Comparison of ENCODE assay signal across 1 cellular context in the genomic region with DNA sequence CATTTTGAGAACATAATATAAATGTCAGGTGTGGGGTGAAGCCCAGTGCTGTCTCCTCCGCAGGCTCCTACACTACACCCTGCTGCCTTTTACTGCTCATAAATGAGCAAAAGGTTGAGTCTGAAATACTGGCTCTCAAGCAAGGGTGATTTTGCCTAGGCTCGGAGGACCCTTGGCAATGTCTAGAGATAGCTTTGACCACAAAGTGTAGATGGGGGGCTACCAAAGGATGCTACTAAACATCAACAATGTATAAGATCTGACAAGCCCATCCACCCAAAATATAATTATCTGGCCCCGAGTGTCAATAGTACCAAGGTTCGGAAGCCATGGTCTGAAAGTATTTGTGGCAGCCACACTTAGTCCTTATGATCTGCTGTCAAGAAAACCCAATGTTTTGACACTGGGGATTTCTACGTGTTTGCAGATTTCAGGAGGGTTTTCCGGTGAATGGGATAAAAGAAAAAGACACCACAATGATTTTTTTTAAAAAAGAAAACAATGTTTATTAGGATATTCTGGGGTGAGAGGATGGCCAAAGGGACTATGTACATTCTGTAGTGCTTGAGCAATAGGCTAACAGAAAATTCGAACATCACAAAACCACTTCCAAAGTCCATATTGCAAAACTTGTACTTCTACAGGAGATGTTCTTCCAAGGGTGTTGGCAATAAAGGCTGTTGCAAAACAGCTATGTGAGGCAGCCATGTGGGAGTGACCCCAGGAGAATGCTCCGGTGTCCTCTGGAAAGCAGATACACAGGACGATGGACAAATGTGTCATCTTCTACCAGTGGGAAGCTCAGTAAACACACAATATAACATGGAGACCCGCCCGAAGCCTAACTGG.
TF ChIP-seq lines count a peak whose summit lies in the region.

No MANE protein-coding gene starts in this region.

TF ChIP-seq in HepG2, 621 proteins besides CTCF, POLR2A, EP300 and RAD21 (continued from another document and continues in another):
- TF ChIP-seq, protein P1, sequence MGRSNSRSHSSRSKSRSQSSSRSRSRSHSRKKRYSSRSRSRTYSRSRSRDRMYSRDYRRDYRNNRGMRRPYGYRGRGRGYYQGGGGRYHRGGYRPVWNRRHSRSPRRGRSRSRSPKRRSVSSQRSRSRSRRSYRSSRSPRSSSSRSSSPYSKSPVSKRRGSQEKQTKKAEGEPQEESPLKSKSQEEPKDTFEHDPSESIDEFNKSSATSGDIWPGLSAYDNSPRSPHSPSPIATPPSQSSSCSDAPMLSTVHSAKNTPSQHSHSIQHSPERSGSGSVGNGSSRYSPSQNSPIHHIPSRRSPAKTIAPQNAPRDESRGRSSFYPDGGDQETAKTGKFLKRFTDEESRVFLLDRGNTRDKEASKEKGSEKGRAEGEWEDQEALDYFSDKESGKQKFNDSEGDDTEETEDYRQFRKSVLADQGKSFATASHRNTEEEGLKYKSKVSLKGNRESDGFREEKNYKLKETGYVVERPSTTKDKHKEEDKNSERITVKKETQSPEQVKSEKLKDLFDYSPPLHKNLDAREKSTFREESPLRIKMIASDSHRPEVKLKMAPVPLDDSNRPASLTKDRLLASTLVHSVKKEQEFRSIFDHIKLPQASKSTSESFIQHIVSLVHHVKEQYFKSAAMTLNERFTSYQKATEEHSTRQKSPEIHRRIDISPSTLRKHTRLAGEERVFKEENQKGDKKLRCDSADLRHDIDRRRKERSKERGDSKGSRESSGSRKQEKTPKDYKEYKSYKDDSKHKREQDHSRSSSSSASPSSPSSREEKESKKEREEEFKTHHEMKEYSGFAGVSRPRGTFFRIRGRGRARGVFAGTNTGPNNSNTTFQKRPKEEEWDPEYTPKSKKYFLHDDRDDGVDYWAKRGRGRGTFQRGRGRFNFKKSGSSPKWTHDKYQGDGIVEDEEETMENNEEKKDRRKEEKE (IDR thresholded peaks at IDR 0.05) = no peak
- no peak for TF ChIP-seq ZBTB3 (CRISPR knock-in tag; IDR thresholded peaks at IDR 0.05; ENCODE audit: borderline replicate concordance, low read depth)
- TF ChIP-seq ZNF615 (CRISPR knock-in tag; IDR thresholded peaks at IDR 0.05; ENCODE audit: borderline replicate concordance) = no peak
- TF ChIP-seq, protein P2, sequence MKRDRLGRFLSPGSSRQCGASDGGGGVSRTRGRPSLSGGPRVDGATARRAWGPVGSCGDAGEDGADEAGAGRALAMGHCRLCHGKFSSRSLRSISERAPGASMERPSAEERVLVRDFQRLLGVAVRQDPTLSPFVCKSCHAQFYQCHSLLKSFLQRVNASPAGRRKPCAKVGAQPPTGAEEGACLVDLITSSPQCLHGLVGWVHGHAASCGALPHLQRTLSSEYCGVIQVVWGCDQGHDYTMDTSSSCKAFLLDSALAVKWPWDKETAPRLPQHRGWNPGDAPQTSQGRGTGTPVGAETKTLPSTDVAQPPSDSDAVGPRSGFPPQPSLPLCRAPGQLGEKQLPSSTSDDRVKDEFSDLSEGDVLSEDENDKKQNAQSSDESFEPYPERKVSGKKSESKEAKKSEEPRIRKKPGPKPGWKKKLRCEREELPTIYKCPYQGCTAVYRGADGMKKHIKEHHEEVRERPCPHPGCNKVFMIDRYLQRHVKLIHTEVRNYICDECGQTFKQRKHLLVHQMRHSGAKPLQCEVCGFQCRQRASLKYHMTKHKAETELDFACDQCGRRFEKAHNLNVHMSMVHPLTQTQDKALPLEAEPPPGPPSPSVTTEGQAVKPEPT (CRISPR knock-in tag; IDR thresholded peaks at IDR 0.05; ENCODE audit: low read depth) = no peak
- peak; percentile 33; the same call in 1 of the 2 replicates for TF ChIP-seq SPEN (CRISPR knock-in tag; IDR thresholded peaks at IDR 0.05; ENCODE audit: low read depth)
- TF ChIP-seq ZFP1 (CRISPR knock-in tag; IDR thresholded peaks at IDR 0.05) = peak; percentile 96
- no peak for TF ChIP-seq ZBTB21 (CRISPR knock-in tag; IDR thresholded peaks at IDR 0.05)
- TF ChIP-seq ARNT2 (CRISPR knock-in tag; IDR thresholded peaks at IDR 0.05; ENCODE audit: low read depth) = no peak
- no peak for TF ChIP-seq RBM22 (optimal IDR thresholded peaks at IDR 0.05; ENCODE audit: low read length)
- no peak for TF ChIP-seq NPAS2 (CRISPR knock-in tag; IDR thresholded peaks at IDR 0.05; ENCODE audit: borderline replicate concordance)
- TF ChIP-seq, protein P3, sequence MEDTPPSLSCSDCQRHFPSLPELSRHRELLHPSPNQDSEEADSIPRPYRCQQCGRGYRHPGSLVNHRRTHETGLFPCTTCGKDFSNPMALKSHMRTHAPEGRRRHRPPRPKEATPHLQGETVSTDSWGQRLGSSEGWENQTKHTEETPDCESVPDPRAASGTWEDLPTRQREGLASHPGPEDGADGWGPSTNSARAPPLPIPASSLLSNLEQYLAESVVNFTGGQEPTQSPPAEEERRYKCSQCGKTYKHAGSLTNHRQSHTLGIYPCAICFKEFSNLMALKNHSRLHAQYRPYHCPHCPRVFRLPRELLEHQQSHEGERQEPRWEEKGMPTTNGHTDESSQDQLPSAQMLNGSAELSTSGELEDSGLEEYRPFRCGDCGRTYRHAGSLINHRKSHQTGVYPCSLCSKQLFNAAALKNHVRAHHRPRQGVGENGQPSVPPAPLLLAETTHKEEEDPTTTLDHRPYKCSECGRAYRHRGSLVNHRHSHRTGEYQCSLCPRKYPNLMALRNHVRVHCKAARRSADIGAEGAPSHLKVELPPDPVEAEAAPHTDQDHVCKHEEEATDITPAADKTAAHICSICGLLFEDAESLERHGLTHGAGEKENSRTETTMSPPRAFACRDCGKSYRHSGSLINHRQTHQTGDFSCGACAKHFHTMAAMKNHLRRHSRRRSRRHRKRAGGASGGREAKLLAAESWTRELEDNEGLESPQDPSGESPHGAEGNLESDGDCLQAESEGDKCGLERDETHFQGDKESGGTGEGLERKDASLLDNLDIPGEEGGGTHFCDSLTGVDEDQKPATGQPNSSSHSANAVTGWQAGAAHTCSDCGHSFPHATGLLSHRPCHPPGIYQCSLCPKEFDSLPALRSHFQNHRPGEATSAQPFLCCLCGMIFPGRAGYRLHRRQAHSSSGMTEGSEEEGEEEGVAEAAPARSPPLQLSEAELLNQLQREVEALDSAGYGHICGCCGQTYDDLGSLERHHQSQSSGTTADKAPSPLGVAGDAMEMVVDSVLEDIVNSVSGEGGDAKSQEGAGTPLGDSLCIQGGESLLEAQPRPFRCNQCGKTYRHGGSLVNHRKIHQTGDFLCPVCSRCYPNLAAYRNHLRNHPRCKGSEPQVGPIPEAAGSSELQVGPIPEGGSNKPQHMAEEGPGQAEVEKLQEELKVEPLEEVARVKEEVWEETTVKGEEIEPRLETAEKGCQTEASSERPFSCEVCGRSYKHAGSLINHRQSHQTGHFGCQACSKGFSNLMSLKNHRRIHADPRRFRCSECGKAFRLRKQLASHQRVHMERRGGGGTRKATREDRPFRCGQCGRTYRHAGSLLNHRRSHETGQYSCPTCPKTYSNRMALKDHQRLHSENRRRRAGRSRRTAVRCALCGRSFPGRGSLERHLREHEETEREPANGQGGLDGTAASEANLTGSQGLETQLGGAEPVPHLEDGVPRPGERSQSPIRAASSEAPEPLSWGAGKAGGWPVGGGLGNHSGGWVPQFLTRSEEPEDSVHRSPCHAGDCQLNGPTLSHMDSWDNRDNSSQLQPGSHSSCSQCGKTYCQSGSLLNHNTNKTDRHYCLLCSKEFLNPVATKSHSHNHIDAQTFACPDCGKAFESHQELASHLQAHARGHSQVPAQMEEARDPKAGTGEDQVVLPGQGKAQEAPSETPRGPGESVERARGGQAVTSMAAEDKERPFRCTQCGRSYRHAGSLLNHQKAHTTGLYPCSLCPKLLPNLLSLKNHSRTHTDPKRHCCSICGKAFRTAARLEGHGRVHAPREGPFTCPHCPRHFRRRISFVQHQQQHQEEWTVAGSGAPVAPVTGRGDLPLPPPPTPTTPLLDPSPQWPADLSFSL (CRISPR knock-in tag; IDR thresholded peaks at IDR 0.05) = peak; percentile 56; the same call in 1 of the 2 replicates
- TF ChIP-seq, protein P4, sequence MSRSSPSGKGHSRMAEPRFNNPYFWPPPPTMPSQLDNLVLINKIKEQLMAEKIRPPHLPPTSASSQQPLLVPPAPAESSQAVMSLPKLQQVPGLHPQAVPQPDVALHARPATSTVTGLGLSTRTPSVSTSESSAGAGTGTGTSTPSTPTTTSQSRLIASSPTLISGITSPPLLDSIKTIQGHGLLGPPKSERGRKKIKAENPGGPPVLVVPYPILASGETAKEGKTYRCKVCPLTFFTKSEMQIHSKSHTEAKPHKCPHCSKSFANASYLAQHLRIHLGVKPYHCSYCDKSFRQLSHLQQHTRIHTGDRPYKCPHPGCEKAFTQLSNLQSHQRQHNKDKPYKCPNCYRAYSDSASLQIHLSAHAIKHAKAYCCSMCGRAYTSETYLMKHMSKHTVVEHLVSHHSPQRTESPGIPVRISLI (CRISPR knock-in tag; IDR thresholded peaks at IDR 0.05; ENCODE audit: borderline replicate concordance) = peak; percentile 84
- TF ChIP-seq, protein P5, sequence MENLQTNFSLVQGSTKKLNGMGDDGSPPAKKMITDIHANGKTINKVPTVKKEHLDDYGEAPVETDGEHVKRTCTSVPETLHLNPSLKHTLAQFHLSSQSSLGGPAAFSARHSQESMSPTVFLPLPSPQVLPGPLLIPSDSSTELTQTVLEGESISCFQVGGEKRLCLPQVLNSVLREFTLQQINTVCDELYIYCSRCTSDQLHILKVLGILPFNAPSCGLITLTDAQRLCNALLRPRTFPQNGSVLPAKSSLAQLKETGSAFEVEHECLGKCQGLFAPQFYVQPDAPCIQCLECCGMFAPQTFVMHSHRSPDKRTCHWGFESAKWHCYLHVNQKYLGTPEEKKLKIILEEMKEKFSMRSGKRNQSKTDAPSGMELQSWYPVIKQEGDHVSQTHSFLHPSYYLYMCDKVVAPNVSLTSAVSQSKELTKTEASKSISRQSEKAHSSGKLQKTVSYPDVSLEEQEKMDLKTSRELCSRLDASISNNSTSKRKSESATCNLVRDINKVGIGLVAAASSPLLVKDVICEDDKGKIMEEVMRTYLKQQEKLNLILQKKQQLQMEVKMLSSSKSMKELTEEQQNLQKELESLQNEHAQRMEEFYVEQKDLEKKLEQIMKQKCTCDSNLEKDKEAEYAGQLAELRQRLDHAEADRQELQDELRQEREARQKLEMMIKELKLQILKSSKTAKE (CRISPR knock-in tag; IDR thresholded peaks at IDR 0.05; ENCODE audit: borderline replicate concordance) = peak; percentile 68
- 0 out of 2 replicates have a peak, but pooled peaks have one; percentile 42 for TF ChIP-seq ZNF589 (CRISPR knock-in tag; conservative IDR thresholded peaks at IDR 0.05)
- no peak for TF ChIP-seq ZNF672 (CRISPR knock-in tag; IDR thresholded peaks at IDR 0.05)
- TF ChIP-seq, protein P6, sequence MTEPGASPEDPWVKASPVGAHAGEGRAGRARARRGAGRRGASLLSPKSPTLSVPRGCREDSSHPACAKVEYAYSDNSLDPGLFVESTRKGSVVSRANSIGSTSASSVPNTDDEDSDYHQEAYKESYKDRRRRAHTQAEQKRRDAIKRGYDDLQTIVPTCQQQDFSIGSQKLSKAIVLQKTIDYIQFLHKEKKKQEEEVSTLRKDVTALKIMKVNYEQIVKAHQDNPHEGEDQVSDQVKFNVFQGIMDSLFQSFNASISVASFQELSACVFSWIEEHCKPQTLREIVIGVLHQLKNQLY (CRISPR knock-in tag; IDR thresholded peaks at IDR 0.05) = peak; percentile 72; the same call in 1 of the 2 replicates
- no peak for TF ChIP-seq NFATC3 (CRISPR knock-in tag; IDR thresholded peaks at IDR 0.05)
- TF ChIP-seq ZNF12 (CRISPR knock-in tag; IDR thresholded peaks at IDR 0.05) = peak; percentile 76
- TF ChIP-seq MED1 (CRISPR knock-in tag; IDR thresholded peaks at IDR 0.05) = peak; percentile 89
- no peak for TF ChIP-seq MTA1 (CRISPR knock-in tag; IDR thresholded peaks at IDR 0.05; ENCODE audit: borderline replicate concordance)
- peak; percentile 91; the same call in 1 of the 2 replicates for TF ChIP-seq KDM3A (CRISPR knock-in tag; IDR thresholded peaks at IDR 0.05; ENCODE audit: low read depth)
- TF ChIP-seq, protein P7, sequence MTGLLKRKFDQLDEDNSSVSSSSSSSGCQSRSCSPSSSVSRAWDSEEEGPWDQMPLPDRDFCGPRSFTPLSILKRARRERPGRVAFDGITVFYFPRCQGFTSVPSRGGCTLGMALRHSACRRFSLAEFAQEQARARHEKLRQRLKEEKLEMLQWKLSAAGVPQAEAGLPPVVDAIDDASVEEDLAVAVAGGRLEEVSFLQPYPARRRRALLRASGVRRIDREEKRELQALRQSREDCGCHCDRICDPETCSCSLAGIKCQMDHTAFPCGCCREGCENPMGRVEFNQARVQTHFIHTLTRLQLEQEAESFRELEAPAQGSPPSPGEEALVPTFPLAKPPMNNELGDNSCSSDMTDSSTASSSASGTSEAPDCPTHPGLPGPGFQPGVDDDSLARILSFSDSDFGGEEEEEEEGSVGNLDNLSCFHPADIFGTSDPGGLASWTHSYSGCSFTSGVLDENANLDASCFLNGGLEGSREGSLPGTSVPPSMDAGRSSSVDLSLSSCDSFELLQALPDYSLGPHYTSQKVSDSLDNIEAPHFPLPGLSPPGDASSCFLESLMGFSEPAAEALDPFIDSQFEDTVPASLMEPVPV (CRISPR knock-in tag; IDR thresholded peaks at IDR 0.05) = no peak
- TF ChIP-seq, protein P8, sequence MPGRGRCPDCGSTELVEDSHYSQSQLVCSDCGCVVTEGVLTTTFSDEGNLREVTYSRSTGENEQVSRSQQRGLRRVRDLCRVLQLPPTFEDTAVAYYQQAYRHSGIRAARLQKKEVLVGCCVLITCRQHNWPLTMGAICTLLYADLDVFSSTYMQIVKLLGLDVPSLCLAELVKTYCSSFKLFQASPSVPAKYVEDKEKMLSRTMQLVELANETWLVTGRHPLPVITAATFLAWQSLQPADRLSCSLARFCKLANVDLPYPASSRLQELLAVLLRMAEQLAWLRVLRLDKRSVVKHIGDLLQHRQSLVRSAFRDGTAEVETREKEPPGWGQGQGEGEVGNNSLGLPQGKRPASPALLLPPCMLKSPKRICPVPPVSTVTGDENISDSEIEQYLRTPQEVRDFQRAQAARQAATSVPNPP (CRISPR knock-in tag; IDR thresholded peaks at IDR 0.05) = 0 out of 2 replicates have a peak, but pooled peaks have one; percentile 46
- no peak for TF ChIP-seq HES4 (CRISPR knock-in tag; IDR thresholded peaks at IDR 0.05; ENCODE audit: borderline replicate concordance)
- no peak for TF ChIP-seq ZNF253 (CRISPR knock-in tag; IDR thresholded peaks at IDR 0.05; ENCODE audit: borderline replicate concordance)
- TF ChIP-seq MTF2 (CRISPR knock-in tag; IDR thresholded peaks at IDR 0.05; ENCODE audit: borderline replicate concordance) = no peak
- TF ChIP-seq, protein P9, sequence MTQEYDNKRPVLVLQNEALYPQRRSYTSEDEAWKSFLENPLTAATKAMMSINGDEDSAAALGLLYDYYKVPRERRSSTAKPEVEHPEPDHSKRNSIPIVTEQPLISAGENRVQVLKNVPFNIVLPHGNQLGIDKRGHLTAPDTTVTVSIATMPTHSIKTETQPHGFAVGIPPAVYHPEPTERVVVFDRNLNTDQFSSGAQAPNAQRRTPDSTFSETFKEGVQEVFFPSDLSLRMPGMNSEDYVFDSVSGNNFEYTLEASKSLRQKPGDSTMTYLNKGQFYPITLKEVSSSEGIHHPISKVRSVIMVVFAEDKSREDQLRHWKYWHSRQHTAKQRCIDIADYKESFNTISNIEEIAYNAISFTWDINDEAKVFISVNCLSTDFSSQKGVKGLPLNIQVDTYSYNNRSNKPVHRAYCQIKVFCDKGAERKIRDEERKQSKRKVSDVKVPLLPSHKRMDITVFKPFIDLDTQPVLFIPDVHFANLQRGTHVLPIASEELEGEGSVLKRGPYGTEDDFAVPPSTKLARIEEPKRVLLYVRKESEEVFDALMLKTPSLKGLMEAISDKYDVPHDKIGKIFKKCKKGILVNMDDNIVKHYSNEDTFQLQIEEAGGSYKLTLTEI (CRISPR knock-in tag; conservative IDR thresholded peaks at IDR 0.05) = no peak
- TF ChIP-seq EHMT2 (IDR thresholded peaks at IDR 0.05; ENCODE audit: borderline replicate concordance, low read depth, low read length) = peak; percentile 63; the same call in 1 of the 2 replicates
- TF ChIP-seq SRSF4 (IDR thresholded peaks at IDR 0.05; ENCODE audit: low read depth, low read length, poor library complexity, severe bottlenecking) = no peak
- TF ChIP-seq NR1H2 (CRISPR knock-in tag; IDR thresholded peaks at IDR 0.05; ENCODE audit: borderline replicate concordance, low read depth) = no peak
- no peak for TF ChIP-seq SNAI1 (CRISPR knock-in tag; IDR thresholded peaks at IDR 0.05; ENCODE audit: borderline replicate concordance)
- TF ChIP-seq MEIS1 (CRISPR knock-in tag; IDR thresholded peaks at IDR 0.05; ENCODE audit: borderline replicate concordance) = peak; percentile 34; the same call in 1 of the 2 replicates
- no peak for TF ChIP-seq HNRNPH1 (optimal IDR thresholded peaks at IDR 0.05; ENCODE audit: low read depth, low read length)
